ENCODE assay signal across 11 cellular contexts in genomic region chrX:69504626-69505612, GRCh38. TPM values are rescaled to one million over a fixed set of nuclear protein-coding genes. Genes with fewer than 3 reads are reported as not detected.
A peak's percentile ranks its signal among the peaks of the same experiment; 100 is the strongest.
DNase-seq lines count a peak whose midpoint lies in the region; ATAC-seq, FAIRE-seq and TF ChIP-seq lines count a peak whose summit lies in the region.
"Had no signal": no experiment of that assay in that cellular context is flagged by ENCODE, and none has a peak within 500 bp of the region (broad histone marks: within the 10 kb centered on the region; RNA-seq: fewer than 3 reads in every experiment).

No MANE protein-coding gene starts in this region.

- H3K36me3 Mint-ChIP-seq in Calu3 (ENCODE audit: insufficient read depth, unreplicated experiment) (peaks cover 22% of the 10 kb centered on the region), osteocyte (ENCODE audit: unreplicated experiment) (no peaks in the 10 kb centered on the region)

- H3K27me3 ChIP-seq in KMS-11 (ENCODE audit: insufficient read depth, low read depth) = no peaks in the 10 kb centered on the region
- peaks cover 22 to 23% of the 10 kb centered on the region in 2 experiments for H3K27me3 ChIP-seq in endothelial cell of umbilical vein (ENCODE audit: control insufficient read depth in 2 of 2, insufficient read depth in 2 of 2, low read length in 2 of 2)

- intact Hi-C loops in Calu3 (cut with micrococcal nuclease; ENCODE audit: unreplicated experiment) = no loop called here
- intact Hi-C loops in endothelial cell of umbilical vein (cut with micrococcal nuclease) = no loop called here

- no peak for TF ChIP-seq POLR2A in endothelial cell of umbilical vein (IDR thresholded peaks at IDR 0.05; ENCODE audit: low read depth, low read length)

- H3K9me3 ChIP-seq in endothelial cell of umbilical vein (replicated peaks; ENCODE audit: control insufficient read depth, insufficient read depth, low read length) = no peaks in the 10 kb centered on the region

- H3K4me3 Mint-ChIP-seq in Calu3 (ENCODE audit: low read depth, unreplicated experiment) (peak overlapping the region; percentile 92), osteocyte (ENCODE audit: unreplicated experiment) (no peak overlapping the region)

- H3K27ac ChIP-seq in KMS-11 = peak overlapping the region; percentile 42; the same call in 1 of the 2 replicates
- H3K27ac ChIP-seq in endothelial cell of umbilical vein (ENCODE audit: insufficient read depth, low read depth, low read length) = no peak overlapping the region

- H3K9me3 Mint-ChIP-seq in Calu3 (ENCODE audit: low read depth, unreplicated experiment) (no peaks in the 10 kb centered on the region), osteocyte (ENCODE audit: unreplicated experiment) (peaks cover 3% of the 10 kb centered on the region)

- no peak for FAIRE-seq in endothelial cell of umbilical vein (lab: Jason Lieb, UNC)
- FAIRE-seq: endometrium had no signal

- BruUV-seq in Calu3 (replicated peaks; lab: Mats Ljungman, UMichigan) = no TSS peak
- no TSS peak for BruUV-seq in endothelial cell of umbilical vein (replicated peaks; lab: Mats Ljungman, UMichigan)

- TF ChIP-seq CTCF in Calu3 (IDR thresholded peaks at IDR 0.05; ENCODE audit: unreplicated experiment) (no peak), KMS-11 (conservative IDR thresholded peaks at IDR 0.05; ENCODE audit: low read depth, low read length) (no peak), endothelial cell of umbilical vein (IDR thresholded peaks at IDR 0.05; ENCODE audit: extremely low read depth in 1 of 2, insufficient read depth in 1 of 2, low read depth in 1 of 2, low read length in 2 of 2) (no peak), osteocyte (IDR thresholded peaks at IDR 0.05) (no peak)

- H2AFZ ChIP-seq in KMS-11 (ENCODE audit: low read depth) (peak overlapping the region; percentile 57), endothelial cell of umbilical vein (ENCODE audit: low read depth, low read length) (no peak overlapping the region)

- H3K4me1 Mint-ChIP-seq in Calu3 (ENCODE audit: low read depth, unreplicated experiment) (no peaks in the 10 kb centered on the region), osteocyte (ENCODE audit: unreplicated experiment) (peaks cover 5% of the 10 kb centered on the region)

- H3K9me1 ChIP-seq in endothelial cell of umbilical vein (replicated peaks; ENCODE audit: control insufficient read depth, extremely low read depth, insufficient read depth, low read length) = no peaks in the 10 kb centered on the region

- CTCF ChIA-PET in Calu3 (lab: Charles Lee) (no interaction called here), endothelial cell of umbilical vein (lab: Charles Lee) (no interaction called here)

- H3K9ac ChIP-seq in KMS-11 (peak overlapping the region; percentile 60; the same call in 1 of the 2 replicates), endothelial cell of umbilical vein (replicated peaks; ENCODE audit: extremely low read depth, insufficient read depth, low read length) (no peak overlapping the region)

- H4K20me1 ChIP-seq in KMS-11 (ENCODE audit: insufficient read depth) = no peaks in the 10 kb centered on the region
- no peaks in the 10 kb centered on the region for H4K20me1 ChIP-seq in endothelial cell of umbilical vein (replicated peaks; ENCODE audit: control insufficient read depth, extremely low read depth, insufficient read depth, low read length)

- H3K27ac Mint-ChIP-seq in Calu3 (ENCODE audit: unreplicated experiment) = no peak overlapping the region
- no peak overlapping the region for H3K27ac Mint-ChIP-seq in osteocyte (ENCODE audit: unreplicated experiment)

- H3K4me2 ChIP-seq in KMS-11 = no peak overlapping the region
- no peak overlapping the region for H3K4me2 ChIP-seq in endothelial cell of umbilical vein (ENCODE audit: insufficient read depth, low read length)

- H3K4me1 ChIP-seq in KMS-11 (ENCODE audit: low read depth, poor library complexity, severe bottlenecking) (no peaks in the 10 kb centered on the region), endothelial cell of umbilical vein (ENCODE audit: control insufficient read depth, extremely low read depth, insufficient read depth, low read length) (no peaks in the 10 kb centered on the region)

- no peak overlapping the region for H3K4me3 ChIP-seq in KMS-11 (IDR thresholded peaks at IDR 0.05; ENCODE audit: insufficient read depth, low read depth, low read length)
- peak overlapping the region in 2 of 3 experiments; percentile 23 to 30 for H3K4me3 ChIP-seq in endothelial cell of umbilical vein (replicated peaks in 1 of 3; ENCODE audit: insufficient read depth in 1 of 3, low read depth in 1 of 3, low read length in 3 of 3)

- dilution Hi-C loops in endothelial cell of umbilical vein (cut with MboI; ENCODE audit: extremely low pct_ligation_motif_present, low sequenced_read_pairs) = no loop called here

- ATAC-seq in HG03159 (IDR thresholded peaks at IDR 0.05; ENCODE audit: unreplicated experiment) = no peak

- H3K27me3 Mint-ChIP-seq in Calu3 (ENCODE audit: unreplicated experiment) (no peaks in the 10 kb centered on the region), osteocyte (ENCODE audit: unreplicated experiment) (peaks cover 12% of the 10 kb centered on the region)

- H3K36me3 ChIP-seq in KMS-11 (ENCODE audit: insufficient read depth) (no peaks in the 10 kb centered on the region), endothelial cell of umbilical vein (ENCODE audit: control insufficient read depth in 2 of 2, extremely low read depth in 1 of 2, insufficient read depth in 2 of 2, low read length in 2 of 2) (no peaks in the 10 kb centered on the region)

- no peaks in the 10 kb centered on the region; the same call in 1 of the 2 replicates for H3K79me2 ChIP-seq in KMS-11 (ENCODE audit: insufficient read depth, low read depth)
- H3K79me2 ChIP-seq in endothelial cell of umbilical vein (ENCODE audit: control insufficient read depth, insufficient read depth, low read length) = no peaks in the 10 kb centered on the region

- POLR2A ChIA-PET in endothelial cell of umbilical vein (lab: Charles Lee) = no interaction called here

- DNase-seq in Calu3 (no peak), endothelial cell of umbilical vein (ENCODE audit: low read depth, low spot score) (no peak), osteocyte (ENCODE audit: extremely low spot score, unreplicated experiment) (peak; percentile 80), HT-29 (ENCODE audit: low spot score) (no peak), D341Med (ENCODE audit: low spot score) (no peak)
- no peak for DNase-seq in stimulated activated CD4-positive, alpha-beta T cell treated with anti-CD3 and anti-CD28 coated beads, Interleukin-12 subunit alpha, Interleukin-12 subunit beta, amount 100 ng/mL, for 4 hours
- DNase-seq: activated CD4-positive, CD25-positive, alpha-beta regulatory T cell treated with anti-CD3 and anti-CD28 coated beads, Interleukin-2, amount 50 U/mL, for 72 hours; NCI-H187 had no signal

TF ChIP-seq in endothelial cell of umbilical vein, 7 proteins besides CTCF, POLR2A, EP300 and RAD21:
- no peak for TF ChIP-seq FOS (IDR thresholded peaks at IDR 0.05; ENCODE audit: borderline replicate concordance, insufficient read depth, low read length)
- peak; percentile 86 for TF ChIP-seq EZH2 (IDR thresholded peaks at IDR 0.05; ENCODE audit: borderline replicate concordance, low read depth, low read length, severe bottlenecking)
TF ChIP-seq in endothelial cell of umbilical vein: peak in this region for 1.

RNA-seq across cellular contexts. Expression of gene NALF2, which starts 0.8 kb away (rescaled TPM):
- total RNA-seq in Calu3 (2022) = 6.3 and 6.9 TPM in 2 replicates
- total RNA-seq in endothelial cell of umbilical vein = not detected in 2 replicates
- not detected in 2 replicates for polyA plus RNA-seq in endothelial cell of umbilical vein
- not detected in 2 replicates for polyA plus RNA-seq in endothelial cell of umbilical vein (2011; cell fraction: cytosol; rRNA removed)
- polyA plus RNA-seq in endothelial cell of umbilical vein (2011; cell fraction: nucleus; rRNA removed) = not detected in 2 replicates
- polyA plus RNA-seq in endothelial cell of umbilical vein (2012) = 0.04 and 0.07 TPM in 2 replicates
- polyA minus RNA-seq in endothelial cell of umbilical vein = not detected in 2 replicates
- polyA minus RNA-seq in endothelial cell of umbilical vein (2011; cell fraction: cytosol; rRNA and poly(A)+ RNA removed) = not detected
- not detected in 2 replicates for polyA minus RNA-seq in endothelial cell of umbilical vein (2011; cell fraction: nucleus; rRNA and poly(A)+ RNA removed)
- not detected in 2 replicates for total RNA-seq in osteocyte
- total RNA-seq in HT-29 (2014; rRNA removed; shearing (Covaris generic)) = 0.03 TPM in 1 of 2 replicates, not detected in the other
